In genomic region chr14:32342151-32342853, GRCh38 we compare ENCODE assay signal across 32 cellular contexts. TPM values are rescaled to one million over a fixed set of nuclear protein-coding genes. Genes with fewer than 3 reads are reported as not detected.
A peak's percentile ranks its signal among the peaks of the same experiment; 100 is the strongest.
DNase-seq lines count a peak whose midpoint lies in the region; FAIRE-seq and TF ChIP-seq lines count a peak whose summit lies in the region.
"Had no signal": no experiment of that assay in that cellular context is flagged by ENCODE, and none has a peak within 500 bp of the region (broad histone marks: within the 10 kb centered on the region; RNA-seq: fewer than 3 reads in every experiment).

No MANE protein-coding gene starts in this region.

- H3K9ac ChIP-seq in mammary epithelial cell (ENCODE audit: insufficient read depth, low read length) = peak overlapping the region; percentile 56
- H3K9ac ChIP-seq: BLaER1 had no signal

- H3K4me2 ChIP-seq in mammary epithelial cell (ENCODE audit: insufficient read depth, low read depth, low read length) = peak overlapping the region; percentile 30
- H3K4me2 ChIP-seq: BLaER1 had no signal

- peaks cover 40% of the 10 kb centered on the region for H3K4me1 ChIP-seq in mammary epithelial cell (ENCODE audit: insufficient read depth, low read length)
- H3K4me1 ChIP-seq: BLaER1 had no signal

- TF ChIP-seq CTCF in D721Med (IDR thresholded peaks at IDR 0.05; ENCODE audit: insufficient read depth, missing control alignments) (no peak), mammary epithelial cell (conservative IDR thresholded peaks at IDR 0.05 in 1 of 2, IDR thresholded peaks at IDR 0.05 in 1 of 2; ENCODE audit: extremely low read depth in 1 of 2, insufficient read depth in 1 of 2, low read depth in 1 of 2, low read length in 2 of 2) (no peak), mesothelial cell of epicardium (IDR thresholded peaks at IDR 0.05; ENCODE audit: unreplicated experiment) (no peak)

- H3K36me3 ChIP-seq in mammary epithelial cell (ENCODE audit: insufficient read depth, low read length) = no peaks in the 10 kb centered on the region
- H3K36me3 ChIP-seq: BLaER1, WERI-Rb-1 had no signal

- dilution Hi-C loops in mammary epithelial cell (cut with HindIII; ENCODE audit: low sequenced_read_pairs) = no loop called here

- H3K27me3 ChIP-seq in mammary epithelial cell (ENCODE audit: insufficient read depth, low read length) = no peaks in the 10 kb centered on the region
- H3K27me3 ChIP-seq: BLaER1 had no signal

- H3K9me3 Mint-ChIP-seq in mesothelial cell of epicardium = no peaks in the 10 kb centered on the region
- H3K9me3 Mint-ChIP-seq: activated CD4-positive, alpha-beta T cell treated with anti-CD3 and anti-CD28 coated beads, Interleukin-2, amount 10 ng/mL, durations not matched to agents 7 days and 5 days; activated T-helper 1 cell treated with anti-CD3 and anti-CD28 coated beads, Interleukin-12 subunit alpha, Interleukin-12 subunit beta, Interleukin-2, Interleukin-4 antibody, amounts not matched to agents 30 ng/mL and 10 ng/mL and 1 ng/mL, durations not matched to agents 14 hours and 24 hours and 36 hours; naive B cell had no signal

- TSS peak; percentile 33 for BruUV-seq in mammary epithelial cell (replicated peaks; lab: Mats Ljungman, UMichigan)

- peak overlapping the region; percentile 60 for H2AFZ ChIP-seq in mammary epithelial cell (ENCODE audit: low read depth, low read length)

- intact Hi-C loops in mammary epithelial cell (cut with micrococcal nuclease) = loop anchor here (1.0 to 5.0 kb wide), 2 partner anchors 40 to 127 kb away; no protein-coding TSS in a partner anchor

- no peaks in the 10 kb centered on the region for H3K27me3 Mint-ChIP-seq in mesothelial cell of epicardium (ENCODE audit: low read depth)
- H3K27me3 Mint-ChIP-seq: activated CD4-positive, alpha-beta T cell treated with anti-CD3 and anti-CD28 coated beads, Interleukin-2, amount 10 ng/mL, durations not matched to agents 7 days and 5 days; T-helper 17 cell had no signal

- no peaks in the 10 kb centered on the region for H3K36me3 Mint-ChIP-seq in mesothelial cell of epicardium
- H3K36me3 Mint-ChIP-seq: activated CD8-positive, alpha-beta memory T cell treated with anti-CD3 and anti-CD28 coated beads, Interleukin-2, amount 10 ng/mL, durations not matched to agents 7 days and 5 days; naive B cell had no signal

- H4K20me1 ChIP-seq in mammary epithelial cell (ENCODE audit: insufficient read depth, low read length) = no peaks in the 10 kb centered on the region
- H4K20me1 ChIP-seq: BLaER1 had no signal

- H3K9me3 ChIP-seq in mammary epithelial cell (replicated peaks; ENCODE audit: insufficient read depth, low read length) = no peaks in the 10 kb centered on the region
- H3K9me3 ChIP-seq: BLaER1, Caco-2 had no signal

- FAIRE-seq in D721Med (lab: Jason Lieb, UNC) = peak; percentile 56
- FAIRE-seq: GM12891 had no signal

- no peak for DNase-seq in D721Med (ENCODE audit: insufficient read length, low spot score)
- peak; percentile 21 for DNase-seq in NCI-H69 (lab: John Stamatoyannopoulos, UW)
- peak; percentile 93 for DNase-seq in mammary epithelial cell
- DNase-seq in mesothelial cell of epicardium (ENCODE audit: low spot score in 2 of 2, unreplicated experiment in 2 of 2) = no peak
- no peak for DNase-seq in NCI-H1105 treated with DMSO at 0.1 percent for 48 hours (lab: John Stamatoyannopoulos, UW)
- no peak for DNase-seq in DMS153 (lab: John Stamatoyannopoulos, UW)
- no peak for DNase-seq in central memory CD4-positive, alpha-beta T cell
- no peak for DNase-seq in NCI-H2227 (lab: John Stamatoyannopoulos, UW; ENCODE audit: unreplicated experiment)
- DNase-seq: ACHN; activated CD4-positive, alpha-beta T cell treated with anti-CD3 and anti-CD28 coated beads, Interleukin-2, amount 10 ng/mL, durations not matched to agents 7 days and 5 days; activated CD8-positive, alpha-beta memory T cell treated with anti-CD3 and anti-CD28 coated beads, Interleukin-2, amount 10 ng/mL, durations not matched to agents 7 days and 5 days; activated naive CD4-positive, alpha-beta T cell treated with anti-CD3 and anti-CD28 coated beads, Interleukin-2, amount 50 U/mL, for 16 hours; Caco-2; dermis blood vessel endothelial cell; HCEC 1CT; head of caudate nucleus; KG1; kidney glomerular epithelial cell; mesenchymal stem cell; MV-4-11; naive B cell; NCI-H1694; NCI-H2171; NCI-H524 treated with DMSO at 0.1 percent for 48 hours; nucleus accumbens; stimulated activated CD4-positive, alpha-beta T cell treated with anti-CD3 and anti-CD28 coated beads, Interleukin-1b, Interleukin-23, amount 100 ng/mL, for 48 hours; T-helper 17 cell; WERI-Rb-1 had no signal

- H3K27ac Mint-ChIP-seq in mesothelial cell of epicardium = peak overlapping the region; percentile 6
- H3K27ac Mint-ChIP-seq: activated CD8-positive, alpha-beta memory T cell treated with anti-CD3 and anti-CD28 coated beads, Interleukin-2, amount 10 ng/mL, durations not matched to agents 7 days and 5 days; activated T-helper 1 cell treated with anti-CD3 and anti-CD28 coated beads, Interleukin-12 subunit alpha, Interleukin-12 subunit beta, Interleukin-2, Interleukin-4 antibody, amounts not matched to agents 30 ng/mL and 10 ng/mL and 1 ng/mL, durations not matched to agents 14 hours and 24 hours and 36 hours; T-helper 17 cell had no signal

- H3K79me2 ChIP-seq in mammary epithelial cell (ENCODE audit: insufficient read depth, low read length) = no peaks in the 10 kb centered on the region

- H3K27ac ChIP-seq in mammary epithelial cell (ENCODE audit: insufficient read depth, low read depth, low read length) = peak overlapping the region; percentile 97
- H3K27ac ChIP-seq: BLaER1, WERI-Rb-1 had no signal

- in situ Hi-C loops in mammary epithelial cell (cut with MboI; ENCODE audit: low sequenced_read_pairs in 2 of 2) = no loop called here

- H3K4me3 Mint-ChIP-seq in mesothelial cell of epicardium = no peak overlapping the region
- H3K4me3 Mint-ChIP-seq: activated CD4-positive, alpha-beta T cell treated with anti-CD3 and anti-CD28 coated beads, Interleukin-2, amount 10 ng/mL, durations not matched to agents 7 days and 5 days; activated CD8-positive, alpha-beta memory T cell treated with anti-CD3 and anti-CD28 coated beads, Interleukin-2, amount 10 ng/mL, durations not matched to agents 7 days and 5 days; activated T-helper 1 cell treated with anti-CD3 and anti-CD28 coated beads, Interleukin-12 subunit alpha, Interleukin-12 subunit beta, Interleukin-2, Interleukin-4 antibody, amounts not matched to agents 30 ng/mL and 10 ng/mL and 1 ng/mL, durations not matched to agents 14 hours and 24 hours and 36 hours; naive B cell; T-helper 17 cell had no signal

- peaks cover 28% of the 10 kb centered on the region for H3K4me1 Mint-ChIP-seq in mesothelial cell of epicardium
- H3K4me1 Mint-ChIP-seq: activated CD4-positive, alpha-beta T cell treated with anti-CD3 and anti-CD28 coated beads, Interleukin-2, amount 10 ng/mL, durations not matched to agents 7 days and 5 days; activated CD8-positive, alpha-beta memory T cell treated with anti-CD3 and anti-CD28 coated beads, Interleukin-2, amount 10 ng/mL, durations not matched to agents 7 days and 5 days; naive B cell had no signal

- CTCF ChIA-PET in mammary epithelial cell (lab: Charles Lee; ENCODE audit: low non-redundant PET) = interaction anchor here (0.6 kb wide), 3 partner anchors 23 to 171 kb away, joined by 3 to 4 read pairs (median 4); no protein-coding TSS in a partner anchor

- 100% methylated on average over 2 of the region's 2 CpGs for WGBS in mammary epithelial cell (ENCODE audit: low coverage, missing lambda C conversion rate)

- no peak overlapping the region for H3K4me3 ChIP-seq in mammary epithelial cell (replicated peaks in 1 of 3; ENCODE audit: insufficient read depth in 1 of 3, low read depth in 2 of 3, low read length in 3 of 3)
- H3K4me3 ChIP-seq: BLaER1, skin epidermis had no signal

RNA-seq across cellular contexts. Expression of gene AKAP6, which starts 13.2 kb away (rescaled TPM):
- total RNA-seq in mammary epithelial cell (1 to 10 TPM; 4.8 to 9.2 TPM), mesothelial cell of epicardium (7.3 to 8.5 TPM (median 7.8 TPM) in 3 replicates)
- 0.48 TPM for polyA plus RNA-seq in mammary epithelial cell
- 1.7 TPM for polyA minus RNA-seq in mammary epithelial cell

Comparison
In these comparisons a context has a peak if more than half of its experiments do, and no peak if none do; other contexts are left out.
1. DNase-seq: peak in NCI-H69 (single experiment) and mammary epithelial cell (single experiment); none in D721Med (single experiment), mesothelial cell of epicardium (0 of 2), NCI-H1105 treated with DMSO at 0.1 percent for 48 hours (single experiment), DMS153 (single experiment), central memory CD4-positive, alpha-beta T cell (single experiment) and NCI-H2227 (single experiment).